Comparison of ENCODE assay signal across 1 cellular context in genomic region chr19:492091-492531, GRCh38.
TF ChIP-seq lines count a peak whose summit lies in the region.

No MANE protein-coding gene starts in this region.

TF ChIP-seq in HepG2, 621 proteins besides CTCF, POLR2A, EP300 and RAD21:
- TF ChIP-seq ZNF687 (CRISPR knock-in tag; IDR thresholded peaks at IDR 0.05) (0 out of 2 replicates have a peak, but pooled peaks have one; percentile 23), AGO1 (IDR thresholded peaks at IDR 0.05; ENCODE audit: low read depth, low read length, poor library complexity, severe bottlenecking) (peak; percentile 74), ELF3 (CRISPR knock-in tag; IDR thresholded peaks at IDR 0.05) (no peak)
